8 cellular contexts compared by ENCODE assay signal in genomic region chr16:56789360-56789759, GRCh38. TPM values are rescaled to one million over a fixed set of nuclear protein-coding genes. Genes with fewer than 3 reads are reported as not detected.
DNase-seq lines count a peak whose midpoint lies in the region; ATAC-seq, FAIRE-seq and TF ChIP-seq lines count a peak whose summit lies in the region.

No MANE protein-coding gene starts in this region.

- no peak overlapping the region for H2AFZ ChIP-seq in K562 (ENCODE audit: low read depth, low read length)

- H3K9ac ChIP-seq in K562 (ENCODE audit: insufficient read depth in 1 of 2, low read depth in 2 of 2, low read length in 2 of 2), result no peak overlapping the region

- no TSS peak for BruUV-seq in K562 (replicated peaks; lab: Mats Ljungman, UMichigan)

- H3K27ac ChIP-seq in 22Rv1 (no peak overlapping the region), K562 (ENCODE audit: extremely low read depth, low read depth, low read length) (no peak overlapping the region), lung (ENCODE audit: low read depth in 1 of 2, low read length in 1 of 2) (no peak overlapping the region)

- H3K27me3 ChIP-seq in K562 (ENCODE audit: control insufficient read depth in 2 of 2, insufficient read depth in 2 of 2, low read length in 2 of 2) (no peaks in the 10 kb centered on the region), lung (ENCODE audit: control insufficient read depth, insufficient read depth) (no peaks in the 10 kb centered on the region)

- no peak overlapping the region for H3K4me2 ChIP-seq in K562 (ENCODE audit: insufficient read depth, low read length)

- TF ChIP-seq CTCF in 22Rv1 (IDR thresholded peaks at IDR 0.05), result peak; percentile 69
- peak; percentile 38 to 62 (median 52); a peak in 5 of 6 replicates for TF ChIP-seq CTCF in K562 (IDR thresholded peaks at IDR 0.05 in 2 of 3, conservative IDR thresholded peaks at IDR 0.05 in 1 of 3; ENCODE audit: insufficient read depth in 2 of 3, low read depth in 1 of 3, low read length in 3 of 3)
- TF ChIP-seq CTCF in lung (IDR thresholded peaks at IDR 0.05; ENCODE audit: control extremely low read depth, extremely low read depth), result peak; percentile 17

- no peak for TF ChIP-seq POLR2A in K562 (conservative IDR thresholded peaks at IDR 0.05)

- CTCF ChIA-PET in K562 (lab: Yijun Ruan, JAX; ENCODE audit: low intra/inter-chr PET ratio), result interaction anchor here (0.6 to 1.9 kb wide), 3 partner anchors 116 to 704 kb away, joined by 4 to 11 read pairs (median 11); no protein-coding TSS in a partner anchor

- peak; percentile 42 to 65 for TF ChIP-seq RAD21 in K562 (CRISPR knock-in tag; conservative IDR thresholded peaks at IDR 0.05 in 1 of 2, IDR thresholded peaks at IDR 0.05 in 1 of 2)

- TF ChIP-seq EP300 in K562 (IDR thresholded peaks at IDR 0.05; ENCODE audit: low read length), result no peak

- peaks cover 23% of the 10 kb centered on the region; the same call in 2 of the 3 replicates for H3K79me2 ChIP-seq in K562 (ENCODE audit: control insufficient read depth, insufficient read depth, low read length)

- H3K4me3 ChIP-seq in K562 (no peak overlapping the region), lung (no peak overlapping the region)

- DNase-seq in EL (peak; percentile 30), NCI-H460 (ENCODE audit: extremely low read depth, low read depth) (peak; percentile 72), K562 (ENCODE audit: extremely low read depth in 1 of 4, low spot score in 3 of 4) (peak in 3 of 4 experiments; percentile 14 to 19 (median 17)), lung (ENCODE audit: low spot score) (peak; percentile 38), hippocampal formation (lab: John Stamatoyannopoulos, UW) (no peak), ecto neural progenitor cell (ENCODE audit: low spot score) (no peak)

- in situ Hi-C loops in K562 (cut with MboI), result no loop called here

- H3K9me1 ChIP-seq in K562 (ENCODE audit: control insufficient read depth, insufficient read depth, low read length), result no peaks in the 10 kb centered on the region

- H3K4me1 ChIP-seq in K562 (replicated peaks in 1 of 2; ENCODE audit: control insufficient read depth in 2 of 2, insufficient read depth in 2 of 2, low read length in 2 of 2), result no peaks in the 10 kb centered on the region
- peaks cover 0 to 5% of the 10 kb centered on the region in 2 donors for H3K4me1 ChIP-seq in lung (ENCODE audit: control insufficient read depth in 2 of 2, insufficient read depth in 2 of 2, low read length in 2 of 2)

- peak; percentile 15 for FAIRE-seq in K562 (lab: Jason Lieb, UNC)

- 85% methylated on average over 5 of the region's 5 CpGs for WGBS in K562 (ENCODE audit: insufficient coverage, low coverage, missing lambda C conversion rate)
- 69 to 81% methylated on average over 5 of the region's 5 CpGs for WGBS in lung, 2 donors

- no peaks in the 10 kb centered on the region for H3K9me3 ChIP-seq in K562 (replicated peaks; ENCODE audit: control insufficient read depth, insufficient read depth, low read depth, low read length)
- no peaks in the 10 kb centered on the region for H3K9me3 ChIP-seq in lung (ENCODE audit: control insufficient read depth in 2 of 2, insufficient read depth in 1 of 2, low read length in 1 of 2)

- peaks cover 7% of the 10 kb centered on the region; the same call in 1 of the 2 replicates for H4K20me1 ChIP-seq in K562 (replicated peaks; ENCODE audit: control insufficient read depth, insufficient read depth, low read length)

- intact Hi-C loops in K562 (cut with micrococcal nuclease), result loop anchor here (5.0 to 10.0 kb wide), 2 partner anchors 62 to 215 kb away; no protein-coding TSS in a partner anchor

- POLR2A ChIA-PET in K562 (lab: Yijun Ruan, JAX), result interaction anchor here (1.6 kb wide), 1 partner anchor 12 kb away, joined by 3 read pairs; no protein-coding TSS in a partner anchor

- no peaks in the 10 kb centered on the region; the same call in 2 of the 3 replicates for H3K36me3 ChIP-seq in K562 (ENCODE audit: control insufficient read depth, insufficient read depth, low read length)
- H3K36me3 ChIP-seq in lung (ENCODE audit: control insufficient read depth in 2 of 2, insufficient read depth in 2 of 2, low read length in 2 of 2), result peaks cover 0 to 3% of the 10 kb centered on the region in 2 donors

- ATAC-seq in K562, result peak; percentile 54; the same call in 1 of the 3 replicates
- no peak for ATAC-seq in lung (ENCODE audit: insufficient read depth, low FRiP score)
- ATAC-seq in GM18870 (IDR thresholded peaks at IDR 0.05; ENCODE audit: unreplicated experiment), result no peak

TF ChIP-seq in K562, 482 proteins besides CTCF, POLR2A, EP300 and RAD21 (continues in another document):
- peak; percentile 79 for TF ChIP-seq MAFF (IDR thresholded peaks at IDR 0.05; ENCODE audit: low read length)
- TF ChIP-seq C11orf30 (IDR thresholded peaks at IDR 0.05; ENCODE audit: low read depth), result peak; percentile 90
- TF ChIP-seq ZNF384 (IDR thresholded peaks at IDR 0.05; ENCODE audit: low read depth, low read length), result no peak
- TF ChIP-seq ETV1 (tag; conservative IDR thresholded peaks at IDR 0.05; ENCODE audit: low read depth), result no peak
- TF ChIP-seq TSHZ1 (CRISPR knock-in tag; IDR thresholded peaks at IDR 0.05), result no peak

RNA-seq across cellular contexts. Expression of gene NUP93, which starts 59.4 kb away (rescaled TPM):
- 78.1 and 87.7 TPM in 2 replicates for total RNA-seq in NCI-H460 (2014; rRNA removed; shearing (Covaris generic))
- polyA plus RNA-seq in NCI-H460 (2014; cell fraction: nucleus; rRNA removed), result 121 and 165 TPM in 2 replicates
- 173 and 180 TPM in 2 replicates for total RNA-seq in K562 (2011; cell fraction: chromatin; rRNA removed; ENCODE audit: low replicate concordance)
- 70.0 and 74.1 TPM in 2 replicates for total RNA-seq in K562 (2011; cell fraction: nucleolus; rRNA removed)
- total RNA-seq in K562 (2011; cell fraction: nucleoplasm; rRNA removed), result 117 and 128 TPM in 2 replicates
- total RNA-seq in K562 (2014; rRNA removed) (111 and 129 TPM in 2 replicates), K562 (2014; rRNA removed; fragmentation: Illumina TruSeq; extraction: Trizol) (117 and 122 TPM in 2 replicates), K562 (2015; rRNA removed; fragmentation: Illumina TruSeq; extraction: Trizol) (136 and 137 TPM in 2 replicates), K562 (2021) (155 and 156 TPM in 2 replicates), lung (10 to 100 TPM; 58.5 to 59.9 TPM)
- polyA plus RNA-seq in K562 (2011; rRNA removed) (92.0 and 105 TPM in 2 replicates), K562 (2014; fragmentation: Illumina TruSeq; extraction: Trizol) (114 and 121 TPM in 2 replicates), K562 (2014; fragmentation: Nextera tagmentation; extraction: Ambion mirVana) (100 to 1,000 TPM; 111 to 162 TPM), K562 (2014; rRNA removed) (88.4 and 101 TPM in 2 replicates), lung (10 to 100 TPM; 27.4 to 43.9 TPM)
- 118 and 127 TPM in 2 replicates for polyA plus RNA-seq in K562 (2011; cell fraction: cytosol; rRNA removed)
- 172 and 196 TPM in 2 replicates for polyA plus RNA-seq in K562 (2011; cell fraction: nucleus; rRNA removed)
- polyA plus RNA-seq in K562 (2012), result 76.2 and 104 TPM in 2 replicates
- 128 and 161 TPM in 2 replicates for polyA minus RNA-seq in K562 (2011; rRNA and poly(A)+ RNA removed)
- polyA minus RNA-seq in K562 (2011; cell fraction: cytosol; rRNA and poly(A)+ RNA removed), result 112 and 141 TPM in 2 replicates
- 49.4 and 65.2 TPM in 2 replicates for polyA minus RNA-seq in K562 (2011; cell fraction: nucleus; rRNA and poly(A)+ RNA removed)

Comparison
In these comparisons a context has a peak if more than half of its experiments do, and no peak if none do; other contexts are left out.
1. CTCF ChIP-seq: peak in every context shown above with its lines; median percentile 69 in 22Rv1; 52 in K562; 17 in lung.
2. DNase-seq: peak in EL (single experiment), NCI-H460 (single experiment), K562 (3 of 4) and lung (single experiment); none in hippocampal formation (0 of 2) and ecto neural progenitor cell (single experiment).